In the genomic region with DNA sequence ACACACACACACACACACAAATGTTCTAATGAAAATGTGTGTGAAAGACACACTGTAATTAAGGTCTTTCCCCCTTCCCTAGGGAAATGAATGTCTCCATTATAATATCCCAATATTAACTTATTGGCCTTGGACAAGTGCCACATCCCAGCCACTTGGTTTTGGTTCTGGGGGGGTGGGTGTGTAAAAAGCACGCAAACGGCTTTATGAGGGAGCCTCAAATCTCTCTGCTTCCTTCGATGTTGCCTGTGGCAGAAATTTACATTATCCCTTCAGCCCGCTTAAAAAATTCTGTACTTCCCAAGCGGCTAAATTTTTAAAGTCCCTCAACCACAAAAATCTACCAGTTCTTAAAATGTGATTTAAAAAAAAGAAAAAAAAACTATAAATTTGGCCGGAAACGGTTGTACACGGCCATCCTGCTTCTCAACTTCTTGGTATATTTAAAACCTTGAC, we compare ENCODE assay signal across 8 cellular contexts. TPM values are rescaled to one million over a fixed set of nuclear protein-coding genes. Genes with fewer than 3 reads are reported as not detected.
A peak's percentile ranks its signal among the peaks of the same experiment; 100 is the strongest.
DNase-seq lines count a peak whose midpoint lies in the region; ATAC-seq and TF ChIP-seq lines count a peak whose summit lies in the region.

No MANE protein-coding gene starts in this region.

- no peak for ATAC-seq in HG03571 (IDR thresholded peaks at IDR 0.05; ENCODE audit: unreplicated experiment)

- TF ChIP-seq CTCF in osteoblast (IDR thresholded peaks at IDR 0.05; ENCODE audit: extremely low read depth, low read depth, low read length) = no peak

- H4K20me1 ChIP-seq in osteoblast (ENCODE audit: insufficient read depth, low read length) = no peaks in the 10 kb centered on the region

- 63 to 88% methylated on average over 5 to 8 of the region's 8 CpGs for WGBS in ectodermal cell, 2 experiments

- H3K4me3 ChIP-seq in ectodermal cell (ENCODE audit: insufficient read depth, low read depth, low read length) (peak overlapping the region; percentile 36), osteoblast (ENCODE audit: insufficient read depth, low read length) (peak overlapping the region; percentile 76)

- H3K27me3 ChIP-seq in ectodermal cell (ENCODE audit: control insufficient read depth, insufficient read depth, low read length, poor library complexity, severe bottlenecking) = no peaks in the 10 kb centered on the region
- no peaks in the 10 kb centered on the region for H3K27me3 ChIP-seq in osteoblast (ENCODE audit: insufficient read depth, low read length)

- H3K79me2 ChIP-seq in osteoblast (ENCODE audit: insufficient read depth, low read length) = no peaks in the 10 kb centered on the region

- in situ Hi-C loops in KBM-7 (cut with MboI; ENCODE audit: low pct_unique_long_range_greater_than_20kb, low sequenced_read_pairs) = no loop called here

- peaks cover 4% of the 10 kb centered on the region for H3K4me1 ChIP-seq in ectodermal cell (ENCODE audit: control insufficient read depth, insufficient read depth, low read length)
- peaks cover 23% of the 10 kb centered on the region for H3K4me1 ChIP-seq in osteoblast (ENCODE audit: insufficient read depth, low read length)

- no peaks in the 10 kb centered on the region for H3K9me3 ChIP-seq in ectodermal cell (ENCODE audit: control insufficient read depth, low read length)
- H3K9me3 ChIP-seq in osteoblast (ENCODE audit: low read depth, low read length) = no peaks in the 10 kb centered on the region

- DNase-seq in DMS79 treated with DMSO at 0.1 percent for 48 hours (lab: John Stamatoyannopoulos, UW) (peak; percentile 80), NCI-H69 (lab: John Stamatoyannopoulos, UW) (peak; percentile 88), osteoblast (ENCODE audit: insufficient read length, low spot score, missing footprints) (no peak), hepatic stellate cell (ENCODE audit: low spot score) (no peak), NOMO-1 treated with dmso at 0.1 percent for 144 hours (lab: John Stamatoyannopoulos, UW; ENCODE audit: unreplicated experiment) (no peak), KBM-7 (no peak)

- H3K4me2 ChIP-seq in osteoblast (ENCODE audit: insufficient read depth, low read length) = peak overlapping the region; percentile 84

- H3K36me3 ChIP-seq in ectodermal cell (ENCODE audit: control insufficient read depth, insufficient read depth, low read length) = no peaks in the 10 kb centered on the region
- no peaks in the 10 kb centered on the region for H3K36me3 ChIP-seq in osteoblast (ENCODE audit: insufficient read depth, low read length)

- H2AFZ ChIP-seq in osteoblast (ENCODE audit: low read length) = peak overlapping the region; percentile 95

- H3K27ac ChIP-seq in ectodermal cell (ENCODE audit: insufficient read depth, low read depth, low read length, poor library complexity, severe bottlenecking) (no peak overlapping the region), osteoblast (ENCODE audit: low read depth, low read length) (peak overlapping the region; percentile 64)

RNA-seq across cellular contexts. Expression of gene C14orf93, which starts 0.4 kb away (rescaled TPM):
- polyA plus RNA-seq in ectodermal cell (2013, experiment 1 of 4) = 12.5 TPM
- 10.1 TPM for polyA plus RNA-seq in ectodermal cell (2013, experiment 2 of 4)
- 9.4 TPM for polyA plus RNA-seq in ectodermal cell (2013, experiment 3 of 4)
- polyA plus RNA-seq in ectodermal cell (2013, experiment 4 of 4) = 11.8 TPM
- 12.4 and 15.9 TPM in 2 replicates for total RNA-seq in osteoblast

RNA-seq across cellular contexts. Expression of gene PSMB5, which starts 25.2 kb away (rescaled TPM):
- polyA plus RNA-seq in ectodermal cell (2013, experiment 1 of 4) = 221 TPM
- polyA plus RNA-seq in ectodermal cell (2013, experiment 2 of 4) = 233 TPM
- polyA plus RNA-seq in ectodermal cell (2013, experiment 3 of 4) = 176 TPM
- polyA plus RNA-seq in ectodermal cell (2013, experiment 4 of 4) = 173 TPM
- total RNA-seq in osteoblast = 162 and 164 TPM in 2 replicates

RNA-seq across cellular contexts. Expression of gene AJUBA, which starts 27.2 kb away (rescaled TPM):
- polyA plus RNA-seq in ectodermal cell (2013, experiment 1 of 4) = 121 TPM
- polyA plus RNA-seq in ectodermal cell (2013, experiment 2 of 4) = 139 TPM
- polyA plus RNA-seq in ectodermal cell (2013, experiment 3 of 4) = 91.1 TPM
- 103 TPM for polyA plus RNA-seq in ectodermal cell (2013, experiment 4 of 4)
- 63.9 and 74.9 TPM in 2 replicates for total RNA-seq in osteoblast

RNA-seq across cellular contexts. Expression of gene PSMB11, which starts 32.5 kb away (rescaled TPM):
- polyA plus RNA-seq in ectodermal cell (2013, experiment 1 of 4) = not detected
- not detected for polyA plus RNA-seq in ectodermal cell (2013, experiment 2 of 4)
- not detected for polyA plus RNA-seq in ectodermal cell (2013, experiment 3 of 4)
- polyA plus RNA-seq in ectodermal cell (2013, experiment 4 of 4) = not detected
- not detected in 2 replicates for total RNA-seq in osteoblast

RNA-seq across cellular contexts. Expression of gene CDH24, which starts 47.8 kb away (rescaled TPM):
- polyA plus RNA-seq in ectodermal cell (2013, experiment 1 of 4) = 53.4 TPM
- polyA plus RNA-seq in ectodermal cell (2013, experiment 2 of 4) = 52.0 TPM
- 44.6 TPM for polyA plus RNA-seq in ectodermal cell (2013, experiment 3 of 4)
- polyA plus RNA-seq in ectodermal cell (2013, experiment 4 of 4) = 47.3 TPM
- 3.3 and 3.5 TPM in 2 replicates for total RNA-seq in osteoblast

Comparison
In these comparisons a context has a peak if more than half of its experiments do, and no peak if none do; other contexts are left out.
1. DNase-seq: peak in DMS79 treated with DMSO at 0.1 percent for 48 hours (single experiment) and NCI-H69 (single experiment); none in osteoblast (single experiment), hepatic stellate cell (single experiment), NOMO-1 treated with dmso at 0.1 percent for 144 hours (single experiment) and KBM-7 (single experiment).